Comparison of ENCODE assay signal across 9 cellular contexts in genomic region chr2:96895032-96895708, GRCh38. TPM values are rescaled to one million over a fixed set of nuclear protein-coding genes. Genes with fewer than 3 reads are reported as not detected.
A peak's percentile ranks its signal among the peaks of the same experiment; 100 is the strongest.
DNase-seq lines count a peak whose midpoint lies in the region; ATAC-seq and TF ChIP-seq lines count a peak whose summit lies in the region.
"Had no signal": no experiment of that assay in that cellular context is flagged by ENCODE, and none has a peak within 500 bp of the region (broad histone marks: within the 10 kb centered on the region; RNA-seq: fewer than 3 reads in every experiment).

No MANE protein-coding gene starts in this region.

- H3K36me3 ChIP-seq in WERI-Rb-1, result no peaks in the 10 kb centered on the region

- POLR2A ChIA-PET in activated CD8-positive, alpha-beta T cell treated with anti-CD3 and anti-CD28 coated beads, Interleukin-2, amount 10 ng/mL, durations not matched to agents 7 days and 5 days (lab: Charles Lee), result no interaction called here
- POLR2A ChIA-PET in activated CD8-positive, alpha-beta T cell treated with anti-CD3 and anti-CD28 coated beads for 36 hours (lab: Charles Lee), result interaction anchor here (0.9 kb wide), 1 partner anchor 31 kb away, joined by 4 read pairs; no protein-coding TSS in a partner anchor

- peaks cover 32% of the 10 kb centered on the region for H3K4me1 Mint-ChIP-seq in activated CD8-positive, alpha-beta T cell treated with anti-CD3 and anti-CD28 coated beads, Interleukin-2, amount 10 ng/mL, durations not matched to agents 7 days and 5 days (ENCODE audit: low read depth)
- peaks cover 44% of the 10 kb centered on the region for H3K4me1 Mint-ChIP-seq in activated CD8-positive, alpha-beta T cell treated with anti-CD3 and anti-CD28 coated beads for 36 hours (ENCODE audit: low read depth)

- no peak overlapping the region for H3K4me3 ChIP-seq in WERI-Rb-1 (ENCODE audit: low read depth, low read length)

- no peak for DNase-seq in activated CD8-positive, alpha-beta T cell treated with anti-CD3 and anti-CD28 coated beads, Interleukin-2, amount 10 ng/mL, durations not matched to agents 7 days and 5 days
- DNase-seq in activated CD8-positive, alpha-beta T cell treated with anti-CD3 and anti-CD28 coated beads for 36 hours, result no peak
- DNase-seq in WERI-Rb-1 (no peak), medulla oblongata (ENCODE audit: extremely low spot score) (peak; percentile 75), DMS114 treated with DMSO at 0.1 percent for 48 hours (lab: John Stamatoyannopoulos, UW; ENCODE audit: unreplicated experiment) (no peak), A172 (ENCODE audit: low spot score) (no peak), NCI-H524 treated with DMSO at 0.1 percent for 48 hours (lab: John Stamatoyannopoulos, UW) (no peak)
- DNase-seq: activated CD8-positive, alpha-beta memory T cell treated with anti-CD3 and anti-CD28 coated beads, Interleukin-2, amount 50 U/mL, for 4 hours had no signal

- H3K36me3 Mint-ChIP-seq in activated CD8-positive, alpha-beta T cell treated with anti-CD3 and anti-CD28 coated beads, Interleukin-2, amount 10 ng/mL, durations not matched to agents 7 days and 5 days (ENCODE audit: low read depth), result no peaks in the 10 kb centered on the region
- no peaks in the 10 kb centered on the region for H3K36me3 Mint-ChIP-seq in activated CD8-positive, alpha-beta T cell treated with anti-CD3 and anti-CD28 coated beads for 36 hours (ENCODE audit: low read depth)

- intact Hi-C loops in activated CD8-positive, alpha-beta T cell treated with anti-CD3 and anti-CD28 coated beads for 36 hours (cut with micrococcal nuclease), result no loop called here

- peak overlapping the region; percentile 1 for H3K27ac Mint-ChIP-seq in activated CD8-positive, alpha-beta T cell treated with anti-CD3 and anti-CD28 coated beads, Interleukin-2, amount 10 ng/mL, durations not matched to agents 7 days and 5 days
- no peak overlapping the region for H3K27ac Mint-ChIP-seq in activated CD8-positive, alpha-beta T cell treated with anti-CD3 and anti-CD28 coated beads for 36 hours

- no peak for TF ChIP-seq CTCF in activated CD8-positive, alpha-beta T cell treated with anti-CD3 and anti-CD28 coated beads for 36 hours (IDR thresholded peaks at IDR 0.05)
- TF ChIP-seq CTCF in WERI-Rb-1 (IDR thresholded peaks at IDR 0.05; ENCODE audit: low read depth, low read length), result no peak

- no peak overlapping the region for H3K4me3 Mint-ChIP-seq in activated CD8-positive, alpha-beta T cell treated with anti-CD3 and anti-CD28 coated beads, Interleukin-2, amount 10 ng/mL, durations not matched to agents 7 days and 5 days
- no peak overlapping the region for H3K4me3 Mint-ChIP-seq in activated CD8-positive, alpha-beta T cell treated with anti-CD3 and anti-CD28 coated beads for 36 hours

- H3K9me3 ChIP-seq in WERI-Rb-1 (ENCODE audit: severe bottlenecking), result no peaks in the 10 kb centered on the region

- CTCF ChIA-PET in activated CD8-positive, alpha-beta T cell treated with anti-CD3 and anti-CD28 coated beads, Interleukin-2, amount 10 ng/mL, durations not matched to agents 7 days and 5 days (lab: Charles Lee), result interaction anchor here (1.3 to 1.4 kb wide), 2 partner anchors 19 to 217 kb away, joined by 3 read pairs; partner anchors contain the start of gene ANKRD36
- CTCF ChIA-PET in activated CD8-positive, alpha-beta T cell treated with anti-CD3 and anti-CD28 coated beads for 36 hours (lab: Charles Lee), result no interaction called here

- ATAC-seq in activated CD8-positive, alpha-beta T cell treated with anti-CD3 and anti-CD28 coated beads, Interleukin-2, amount 10 ng/mL, durations not matched to agents 7 days and 5 days, result no peak
- no peak for ATAC-seq in activated CD8-positive, alpha-beta T cell treated with anti-CD3 and anti-CD28 coated beads for 36 hours

- H3K27ac ChIP-seq in WERI-Rb-1, result peak overlapping the region; percentile 16; the same call in 1 of the 2 replicates
- H3K27ac ChIP-seq in temporal lobe (ENCODE audit: low read depth, low read length), result peak overlapping the region; percentile 94

- H3K27me3 Mint-ChIP-seq in activated CD8-positive, alpha-beta T cell treated with anti-CD3 and anti-CD28 coated beads, Interleukin-2, amount 10 ng/mL, durations not matched to agents 7 days and 5 days (ENCODE audit: low read depth), result no peaks in the 10 kb centered on the region
- H3K27me3 Mint-ChIP-seq in activated CD8-positive, alpha-beta T cell treated with anti-CD3 and anti-CD28 coated beads for 36 hours, result no peaks in the 10 kb centered on the region

- no peaks in the 10 kb centered on the region for H3K9me3 Mint-ChIP-seq in activated CD8-positive, alpha-beta T cell treated with anti-CD3 and anti-CD28 coated beads, Interleukin-2, amount 10 ng/mL, durations not matched to agents 7 days and 5 days (ENCODE audit: insufficient read depth)
- H3K9me3 Mint-ChIP-seq in activated CD8-positive, alpha-beta T cell treated with anti-CD3 and anti-CD28 coated beads for 36 hours, result no peaks in the 10 kb centered on the region

- H3K27me3 ChIP-seq in WERI-Rb-1 (ENCODE audit: insufficient read depth, low read depth, severe bottlenecking), result no peaks in the 10 kb centered on the region

RNA-seq across cellular contexts. Expression of gene SEMA4C, which starts 25.3 kb away (rescaled TPM):
- total RNA-seq in activated CD8-positive, alpha-beta T cell treated with anti-CD3 and anti-CD28 coated beads, Interleukin-2, amount 10 ng/mL, durations not matched to agents 7 days and 5 days, result 10 to 100 TPM; 21.0 to 24.5 TPM
- total RNA-seq in activated CD8-positive, alpha-beta T cell treated with anti-CD3 and anti-CD28 coated beads for 36 hours, result 10 to 100 TPM; 10.4 to 12.4 TPM
- total RNA-seq in temporal lobe, result 42.8 TPM
- 38.4 and 40.1 TPM in 2 replicates for total RNA-seq in A172 (2014; rRNA removed; shearing (Covaris generic))

RNA-seq across cellular contexts. Expression of gene ANKRD39, which starts 37.4 kb away (rescaled TPM):
- 10 to 100 TPM; 35.4 to 36.7 TPM for total RNA-seq in activated CD8-positive, alpha-beta T cell treated with anti-CD3 and anti-CD28 coated beads, Interleukin-2, amount 10 ng/mL, durations not matched to agents 7 days and 5 days
- total RNA-seq in activated CD8-positive, alpha-beta T cell treated with anti-CD3 and anti-CD28 coated beads for 36 hours, result 10 to 100 TPM; 22.6 TPM
- 5.4 TPM for total RNA-seq in temporal lobe
- total RNA-seq in A172 (2014; rRNA removed; shearing (Covaris generic)), result 33.5 and 37.9 TPM in 2 replicates

RNA-seq across cellular contexts. Expression of gene ANKRD23, which starts 51.3 kb away (rescaled TPM):
- total RNA-seq in activated CD8-positive, alpha-beta T cell treated with anti-CD3 and anti-CD28 coated beads, Interleukin-2, amount 10 ng/mL, durations not matched to agents 7 days and 5 days, result 10 to 100 TPM; 12.6 to 17.2 TPM
- 1 to 10 TPM; 5.3 to 5.7 TPM for total RNA-seq in activated CD8-positive, alpha-beta T cell treated with anti-CD3 and anti-CD28 coated beads for 36 hours
- 5.2 TPM for total RNA-seq in temporal lobe
- 4.2 and 5.7 TPM in 2 replicates for total RNA-seq in A172 (2014; rRNA removed; shearing (Covaris generic))
